1 cellular context compared by ENCODE assay signal in the genomic region with DNA sequence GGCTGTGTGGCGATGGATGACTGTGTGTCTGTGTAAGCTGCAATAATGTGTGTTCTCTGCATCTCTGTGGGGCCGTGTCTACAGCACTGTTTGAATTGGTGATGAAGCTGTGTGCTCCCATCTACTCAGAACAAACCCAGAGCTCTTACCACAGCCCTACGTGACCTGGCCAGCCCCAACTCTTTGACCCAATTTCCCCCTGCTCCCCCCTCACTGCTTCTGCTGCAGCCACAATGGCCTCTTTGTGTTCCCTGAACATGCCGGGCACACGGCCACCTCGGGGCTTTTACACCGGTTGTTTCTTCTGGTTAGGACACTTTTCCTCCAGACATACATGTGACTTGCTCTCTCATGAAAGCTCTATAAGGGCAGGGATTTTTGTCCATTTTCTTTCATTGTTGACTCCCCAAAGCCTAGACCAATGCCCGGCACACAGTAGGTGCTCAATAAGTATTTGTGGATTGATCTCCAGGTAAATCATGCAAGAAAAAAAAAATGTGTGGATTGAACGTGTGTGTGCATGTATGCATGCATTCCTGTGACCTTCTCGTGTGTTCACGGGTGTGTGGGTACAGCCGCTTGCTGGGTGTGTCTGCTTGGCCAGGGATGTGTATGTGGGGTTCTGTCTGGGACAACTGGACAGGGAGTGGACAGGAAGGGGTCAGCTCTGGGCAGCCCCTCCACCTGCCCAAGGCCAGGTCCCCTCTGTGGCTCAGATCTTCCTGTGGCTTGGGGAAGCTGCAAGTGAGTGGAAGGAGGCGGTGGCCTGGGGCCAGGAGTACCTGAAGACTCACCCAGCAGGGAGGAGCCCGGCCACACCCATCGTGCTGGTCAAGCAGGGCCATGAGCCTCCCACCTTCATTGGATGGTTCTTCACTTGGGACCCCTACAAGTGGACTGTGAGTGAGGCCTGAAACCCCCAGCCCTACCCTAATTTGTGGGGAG.
TF ChIP-seq lines count a peak whose summit lies in the region.

No MANE protein-coding gene starts in this region.

TF ChIP-seq in GM12878, 131 proteins besides CTCF, POLR2A, EP300 and RAD21:
- TF ChIP-seq NR2F1 (conservative IDR thresholded peaks at IDR 0.05), result peak; percentile 72
- TF ChIP-seq, protein P1, sequence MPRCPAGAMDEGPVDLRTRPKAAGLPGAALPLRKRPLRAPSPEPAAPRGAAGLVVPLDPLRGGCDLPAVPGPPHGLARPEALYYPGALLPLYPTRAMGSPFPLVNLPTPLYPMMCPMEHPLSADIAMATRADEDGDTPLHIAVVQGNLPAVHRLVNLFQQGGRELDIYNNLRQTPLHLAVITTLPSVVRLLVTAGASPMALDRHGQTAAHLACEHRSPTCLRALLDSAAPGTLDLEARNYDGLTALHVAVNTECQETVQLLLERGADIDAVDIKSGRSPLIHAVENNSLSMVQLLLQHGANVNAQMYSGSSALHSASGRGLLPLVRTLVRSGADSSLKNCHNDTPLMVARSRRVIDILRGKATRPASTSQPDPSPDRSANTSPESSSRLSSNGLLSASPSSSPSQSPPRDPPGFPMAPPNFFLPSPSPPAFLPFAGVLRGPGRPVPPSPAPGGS (IDR thresholded peaks at IDR 0.05; ENCODE audit: borderline replicate concordance, insufficient read depth, low read depth, low read length, poor library complexity, severe bottlenecking), result peak; percentile 4
- peak in 1 of 2 experiments; percentile 40; a peak in 2 of 4 replicates for TF ChIP-seq BHLHE40 (IDR thresholded peaks at IDR 0.05; ENCODE audit: borderline replicate concordance in 1 of 2, low read depth in 2 of 2, low read length in 1 of 2)
- TF ChIP-seq, protein P2, sequence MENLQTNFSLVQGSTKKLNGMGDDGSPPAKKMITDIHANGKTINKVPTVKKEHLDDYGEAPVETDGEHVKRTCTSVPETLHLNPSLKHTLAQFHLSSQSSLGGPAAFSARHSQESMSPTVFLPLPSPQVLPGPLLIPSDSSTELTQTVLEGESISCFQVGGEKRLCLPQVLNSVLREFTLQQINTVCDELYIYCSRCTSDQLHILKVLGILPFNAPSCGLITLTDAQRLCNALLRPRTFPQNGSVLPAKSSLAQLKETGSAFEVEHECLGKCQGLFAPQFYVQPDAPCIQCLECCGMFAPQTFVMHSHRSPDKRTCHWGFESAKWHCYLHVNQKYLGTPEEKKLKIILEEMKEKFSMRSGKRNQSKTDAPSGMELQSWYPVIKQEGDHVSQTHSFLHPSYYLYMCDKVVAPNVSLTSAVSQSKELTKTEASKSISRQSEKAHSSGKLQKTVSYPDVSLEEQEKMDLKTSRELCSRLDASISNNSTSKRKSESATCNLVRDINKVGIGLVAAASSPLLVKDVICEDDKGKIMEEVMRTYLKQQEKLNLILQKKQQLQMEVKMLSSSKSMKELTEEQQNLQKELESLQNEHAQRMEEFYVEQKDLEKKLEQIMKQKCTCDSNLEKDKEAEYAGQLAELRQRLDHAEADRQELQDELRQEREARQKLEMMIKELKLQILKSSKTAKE (IDR thresholded peaks at IDR 0.05; ENCODE audit: low read depth, poor library complexity, severe bottlenecking), result no peak
- TF ChIP-seq POLR2AphosphoS2 (IDR thresholded peaks at IDR 0.05; ENCODE audit: low read depth, low read length), result no peak
- TF ChIP-seq, protein P3, sequence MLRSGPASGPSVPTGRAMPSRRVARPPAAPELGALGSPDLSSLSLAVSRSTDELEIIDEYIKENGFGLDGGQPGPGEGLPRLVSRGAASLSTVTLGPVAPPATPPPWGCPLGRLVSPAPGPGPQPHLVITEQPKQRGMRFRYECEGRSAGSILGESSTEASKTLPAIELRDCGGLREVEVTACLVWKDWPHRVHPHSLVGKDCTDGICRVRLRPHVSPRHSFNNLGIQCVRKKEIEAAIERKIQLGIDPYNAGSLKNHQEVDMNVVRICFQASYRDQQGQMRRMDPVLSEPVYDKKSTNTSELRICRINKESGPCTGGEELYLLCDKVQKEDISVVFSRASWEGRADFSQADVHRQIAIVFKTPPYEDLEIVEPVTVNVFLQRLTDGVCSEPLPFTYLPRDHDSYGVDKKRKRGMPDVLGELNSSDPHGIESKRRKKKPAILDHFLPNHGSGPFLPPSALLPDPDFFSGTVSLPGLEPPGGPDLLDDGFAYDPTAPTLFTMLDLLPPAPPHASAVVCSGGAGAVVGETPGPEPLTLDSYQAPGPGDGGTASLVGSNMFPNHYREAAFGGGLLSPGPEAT (IDR thresholded peaks at IDR 0.05; ENCODE audit: low read depth), result 0 out of 2 replicates have a peak, but pooled peaks have one; percentile 31
